ENCODE assay signal across 1 cellular context in the genomic region with DNA sequence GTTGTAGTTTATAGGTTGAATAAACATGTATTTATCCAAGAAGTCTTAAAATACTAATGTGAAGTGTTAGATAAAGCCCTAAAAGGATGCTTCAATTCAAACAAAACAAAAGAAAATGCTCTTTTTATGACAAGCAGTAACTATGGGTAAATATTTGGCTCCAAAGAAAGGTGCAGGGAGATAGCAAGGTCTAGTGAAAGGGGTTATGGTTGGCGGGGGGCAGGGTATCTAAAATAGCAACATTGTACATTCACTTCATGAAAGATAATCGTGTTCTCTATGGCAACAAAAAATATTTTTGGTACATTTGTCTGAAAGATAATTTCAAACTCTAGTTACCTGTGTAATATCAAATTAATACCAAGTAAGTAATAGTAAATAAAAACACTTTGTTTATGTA.
TF ChIP-seq lines count a peak whose summit lies in the region.

No MANE protein-coding gene starts in this region.

TF ChIP-seq in H1, 55 proteins besides CTCF, POLR2A, EP300 and RAD21 (continued from another document):
- TF ChIP-seq SAP30 (IDR thresholded peaks at IDR 0.05; ENCODE audit: insufficient read depth, insufficient replicate concordance, low read length), result no peak
- no peak for TF ChIP-seq SP2 (IDR thresholded peaks at IDR 0.05; ENCODE audit: low read length)
- no peak for TF ChIP-seq CHD1 (IDR thresholded peaks at IDR 0.05; ENCODE audit: low read depth, low read length)
- no peak for TF ChIP-seq HDAC2 (IDR thresholded peaks at IDR 0.05; ENCODE audit: borderline replicate concordance in 1 of 2, low read depth in 2 of 2, low read length in 2 of 2)
- no peak for TF ChIP-seq POLR2AphosphoS5 (IDR thresholded peaks at IDR 0.05; ENCODE audit: low read depth, low read length)
- no peak for TF ChIP-seq RBBP5 (IDR thresholded peaks at IDR 0.05; ENCODE audit: borderline replicate concordance, low read depth, low read length)
- TF ChIP-seq TAF7 (optimal IDR thresholded peaks at IDR 0.05; ENCODE audit: borderline replicate concordance, low read depth, low read length), result no peak
- no peak for TF ChIP-seq RFX5 (IDR thresholded peaks at IDR 0.05; ENCODE audit: borderline replicate concordance, low read depth, low read length)
- no peak for TF ChIP-seq TEAD4 (IDR thresholded peaks at IDR 0.05; ENCODE audit: low read depth, low read length)
- no peak for TF ChIP-seq SP1 (IDR thresholded peaks at IDR 0.05; ENCODE audit: low read depth, low read length)
